ENCODE assay signal across 2 cellular contexts in the genomic region with DNA sequence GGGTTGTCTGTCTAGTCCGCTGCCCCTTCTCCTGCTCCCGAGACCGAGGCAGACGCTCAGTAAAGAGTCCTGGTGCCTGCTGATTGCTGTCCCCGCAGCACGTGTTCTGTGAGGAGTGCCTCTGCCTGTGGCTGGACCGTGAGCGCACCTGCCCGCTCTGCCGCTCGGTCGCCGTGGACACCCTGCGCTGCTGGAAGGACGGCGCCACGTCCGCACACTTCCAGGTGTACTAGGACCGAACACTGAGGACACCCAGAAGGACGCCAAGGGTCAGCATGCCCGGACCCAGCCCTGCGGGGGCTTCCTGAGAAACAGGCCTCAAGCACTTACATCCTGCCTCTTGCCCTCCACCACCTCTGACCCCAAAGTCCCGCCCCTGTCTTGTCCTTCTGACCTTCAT.
TF ChIP-seq lines count a peak whose summit lies in the region.

No MANE protein-coding gene starts in this region.

TF ChIP-seq in WTC11, 78 proteins besides CTCF, POLR2A, EP300 and RAD21:
- TF ChIP-seq NR2C2 (CRISPR knock-in tag; IDR thresholded peaks at IDR 0.05), result no peak
- TF ChIP-seq RELA (CRISPR knock-in tag; IDR thresholded peaks at IDR 0.05; ENCODE audit: borderline replicate concordance), result 0 out of 2 replicates have a peak, but pooled peaks have one; percentile 31

TF ChIP-seq in H1, 55 proteins besides CTCF, POLR2A, EP300 and RAD21:
- TF ChIP-seq RNF2 (IDR thresholded peaks at IDR 0.05; ENCODE audit: borderline replicate concordance, low read depth, low read length, missing control alignments, poor library complexity, severe bottlenecking) (no peak), GABPA (IDR thresholded peaks at IDR 0.05; ENCODE audit: borderline replicate concordance, insufficient read depth, low read length) (no peak), KDM4A (IDR thresholded peaks at IDR 0.05; ENCODE audit: low read depth, low read length, severe bottlenecking) (no peak), BRCA1 (IDR thresholded peaks at IDR 0.05; ENCODE audit: low read depth, low read length) (no peak), RXRA (IDR thresholded peaks at IDR 0.05; ENCODE audit: insufficient read depth, low read depth, low read length) (no peak), SP2 (IDR thresholded peaks at IDR 0.05; ENCODE audit: low read length) (no peak), EGR1 (IDR thresholded peaks at IDR 0.05; ENCODE audit: borderline replicate concordance, low read depth, low read length) (no peak), JUN (IDR thresholded peaks at IDR 0.05; ENCODE audit: low read depth, low read length) (no peak), BCL11A (IDR thresholded peaks at IDR 0.05; ENCODE audit: low read depth in 2 of 2, low read length in 2 of 2) (no peak), CBX8 (IDR thresholded peaks at IDR 0.05; ENCODE audit: borderline replicate concordance, low read depth, low read length) (no peak), TAF1 (IDR thresholded peaks at IDR 0.05; ENCODE audit: low read depth, low read length) (no peak), EZH2 (IDR thresholded peaks at IDR 0.05; ENCODE audit: low read depth, low read length, severe bottlenecking) (no peak), NRF1 (IDR thresholded peaks at IDR 0.05; ENCODE audit: low read depth, low read length) (no peak), POU5F1 (IDR thresholded peaks at IDR 0.05; ENCODE audit: low read depth, low read length) (no peak), TCF12 (IDR thresholded peaks at IDR 0.05; ENCODE audit: low read depth, low read length) (no peak), BACH1 (IDR thresholded peaks at IDR 0.05; ENCODE audit: low read length) (no peak)
- TF ChIP-seq, protein P1, sequence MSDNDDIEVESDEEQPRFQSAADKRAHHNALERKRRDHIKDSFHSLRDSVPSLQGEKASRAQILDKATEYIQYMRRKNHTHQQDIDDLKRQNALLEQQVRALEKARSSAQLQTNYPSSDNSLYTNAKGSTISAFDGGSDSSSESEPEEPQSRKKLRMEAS (IDR thresholded peaks at IDR 0.05), result no peak
